Comparison of ENCODE assay signal across 1 cellular context in genomic region chr21:33162436-33162921, GRCh38.
TF ChIP-seq lines count a peak whose summit lies in the region.

No MANE protein-coding gene starts in this region.

TF ChIP-seq in GM23338, 12 proteins besides CTCF, POLR2A, EP300 and RAD21 (continued from another document):
- TF ChIP-seq NANOG (IDR thresholded peaks at IDR 0.05; ENCODE audit: borderline replicate concordance): no peak
- TF ChIP-seq ZNF462 (CRISPR knock-in tag; IDR thresholded peaks at IDR 0.05): no peak
- TF ChIP-seq EZH2 (IDR thresholded peaks at IDR 0.05; ENCODE audit: low read depth, unreplicated experiment): no peak
- TF ChIP-seq EZH2phosphoT487 (IDR thresholded peaks at IDR 0.05; ENCODE audit: unreplicated experiment): no peak
- TF ChIP-seq JUNB (IDR thresholded peaks at IDR 0.05; ENCODE audit: unreplicated experiment): no peak
- no peak for TF ChIP-seq CREB1 (CRISPR knock-in tag; IDR thresholded peaks at IDR 0.05; ENCODE audit: low read depth)
- TF ChIP-seq STAT1 (IDR thresholded peaks at IDR 0.05; ENCODE audit: unreplicated experiment): no peak
- TF ChIP-seq ETS1 (IDR thresholded peaks at IDR 0.05): no peak
